ENCODE assay signal across 24 cellular contexts in the genomic region with DNA sequence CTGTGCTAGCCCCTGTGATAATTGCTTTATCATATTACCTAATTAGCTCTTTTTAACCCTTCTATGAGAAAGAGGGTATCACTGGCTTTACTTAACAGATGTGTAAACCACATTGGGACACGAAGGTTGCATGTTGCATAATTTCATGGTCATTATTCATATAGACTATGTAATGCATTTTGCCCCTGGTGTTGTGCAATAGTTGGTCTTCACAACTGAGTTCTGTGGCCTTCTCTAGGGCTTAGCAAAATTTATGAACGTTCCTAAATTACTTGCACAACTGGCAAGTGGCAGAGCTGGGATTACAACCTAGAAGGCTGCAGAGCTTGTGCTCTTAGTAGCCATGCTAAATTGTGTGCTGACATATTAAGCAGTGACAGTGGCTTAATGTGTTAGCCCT. TPM values are rescaled to one million over a fixed set of nuclear protein-coding genes. Genes with fewer than 3 reads are reported as not detected.
DNase-seq lines count a peak whose midpoint lies in the region; ATAC-seq and TF ChIP-seq lines count a peak whose summit lies in the region.
"Had no signal": no experiment of that assay in that cellular context is flagged by ENCODE, and none has a peak within 500 bp of the region (broad histone marks: within the 10 kb centered on the region; RNA-seq: fewer than 3 reads in every experiment).

No MANE protein-coding gene starts in this region.

- no peaks in the 10 kb centered on the region for H3K4me1 ChIP-seq in osteoblast (ENCODE audit: insufficient read depth, low read length)

- no peak overlapping the region for H3K4me2 ChIP-seq in osteoblast (ENCODE audit: insufficient read depth, low read length)

- H3K4me3 ChIP-seq in fibroblast of villous mesenchyme (ENCODE audit: low read depth, low read length) (no peak overlapping the region), osteoblast (ENCODE audit: insufficient read depth, low read length) (no peak overlapping the region)
- H3K4me3 ChIP-seq: thoracic aorta had no signal

- DNase-seq in SIG-M5 treated with dmso at 0.1 percent for 504 hours (lab: John Stamatoyannopoulos, UW; ENCODE audit: unreplicated experiment) (peak; percentile 60), SIG-M5 (lab: John Stamatoyannopoulos, UW) (no peak), MV-4-11 (lab: John Stamatoyannopoulos, UW) (peak; percentile 99), SKM-1 (lab: John Stamatoyannopoulos, UW; ENCODE audit: unreplicated experiment) (peak; percentile 10), fibroblast of villous mesenchyme (ENCODE audit: low read depth) (peak; percentile 8), osteoblast (ENCODE audit: insufficient read length, low spot score, missing footprints) (no peak), NCI-H1105 treated with DMSO at 0.1 percent for 48 hours (lab: John Stamatoyannopoulos, UW) (no peak)
- DNase-seq: activated CD4-positive, alpha-beta memory T cell treated with anti-CD3 and anti-CD28 coated beads, Interleukin-2, amount 10 ng/mL, durations not matched to agents 7 days and 5 days; activated CD4-positive, CD25-positive, alpha-beta regulatory T cell; activated gamma-delta T cell treated with Interleukin-2 at 50 U/mL for 16 hours; amygdala; C1 segment of cervical spinal cord; caudate nucleus; naive B cell; NCI-H1092 treated with DMSO at 0.1 percent for 48 hours; NCI-H2081 treated with DMSO at 0.1 percent for 48 hours; NCI-H510A treated with DMSO at 0.1 percent for 48 hours; right cardiac atrium; stimulated activated naive B cell treated with anti-CD40 and anti-IgM and Interleukin-4, amounts not matched to agents 10 μg/mL and 1 μg/mL and 100 μg/mL, for 72 hours; T-helper 9 cell had no signal

- H4K20me1 ChIP-seq in osteoblast (ENCODE audit: insufficient read depth, low read length), result no peaks in the 10 kb centered on the region

- ATAC-seq in GM18517 (IDR thresholded peaks at IDR 0.05; ENCODE audit: unreplicated experiment), result no peak
- ATAC-seq: right cardiac atrium; SK-N-SH treated with all-trans-retinoic acid at 6 μM for 48 hours; stimulated activated naive B cell treated with anti-CD40 and anti-IgM and Interleukin-4, amounts not matched to agents 10 μg/mL and 1 μg/mL and 100 μg/mL, for 72 hours had no signal

- no peak overlapping the region for H3K27ac ChIP-seq in osteoblast (ENCODE audit: low read depth, low read length)
- H3K27ac ChIP-seq: epithelial cell of prostate, thoracic aorta had no signal

- H3K9me3 ChIP-seq in osteoblast (ENCODE audit: low read depth, low read length), result no peaks in the 10 kb centered on the region
- H3K9me3 ChIP-seq: thoracic aorta had no signal

- H3K79me2 ChIP-seq in osteoblast (ENCODE audit: insufficient read depth, low read length), result no peaks in the 10 kb centered on the region

- TF ChIP-seq CTCF in fibroblast of villous mesenchyme (IDR thresholded peaks at IDR 0.05; ENCODE audit: insufficient read depth, low read depth, low read length) (no peak), osteoblast (IDR thresholded peaks at IDR 0.05; ENCODE audit: extremely low read depth, low read depth, low read length) (no peak)

- no peak overlapping the region for H2AFZ ChIP-seq in osteoblast (ENCODE audit: low read length)

- no peaks in the 10 kb centered on the region for H3K36me3 ChIP-seq in osteoblast (ENCODE audit: insufficient read depth, low read length)
- H3K36me3 ChIP-seq: thoracic aorta had no signal

- no peaks in the 10 kb centered on the region for H3K27me3 ChIP-seq in osteoblast (ENCODE audit: insufficient read depth, low read length)

RNA-seq across cellular contexts. Expression of gene PDGFD, which starts 34.6 kb away (rescaled TPM):
- total RNA-seq in fibroblast of villous mesenchyme (4.8 and 6.9 TPM in 2 replicates), osteoblast (4.7 and 15.6 TPM in 2 replicates)
- total RNA-seq: activated CD4-positive, alpha-beta memory T cell treated with anti-CD3 and anti-CD28 coated beads, Interleukin-2, amount 10 ng/mL, durations not matched to agents 7 days and 5 days had no signal

Comparison
In these comparisons a context has a peak if more than half of its experiments do, and no peak if none do; other contexts are left out.
1. DNase-seq: peak in SIG-M5 treated with dmso at 0.1 percent for 504 hours (single experiment), MV-4-11 (single experiment), SKM-1 (single experiment) and fibroblast of villous mesenchyme (single experiment); none in SIG-M5 (single experiment), osteoblast (single experiment) and NCI-H1105 treated with DMSO at 0.1 percent for 48 hours (single experiment).